ENCODE assay signal across 9 cellular contexts in the genomic region with DNA sequence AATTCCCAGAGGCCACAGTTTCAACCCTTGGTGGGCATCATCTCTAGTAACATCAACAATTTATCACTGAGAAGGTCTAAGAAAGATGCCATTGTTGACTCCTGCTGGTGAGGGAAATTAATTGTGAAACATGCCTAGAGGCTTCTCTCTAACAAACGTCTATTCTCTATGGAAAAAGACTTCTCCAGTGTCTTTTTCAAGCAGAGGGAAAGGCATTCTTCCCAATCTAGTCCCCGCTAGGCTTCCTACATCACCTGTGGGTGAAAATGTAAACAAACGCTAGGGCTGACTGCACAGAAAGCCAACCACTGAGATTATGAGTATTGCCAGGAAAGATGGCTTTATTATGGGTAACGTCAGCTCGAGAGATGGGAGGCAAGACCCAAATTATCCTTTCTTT.
"Had no signal": no experiment of that assay in that cellular context is flagged by ENCODE, and none has a peak within 500 bp of the region (broad histone marks: within the 10 kb centered on the region; RNA-seq: fewer than 3 reads in every experiment).

No MANE protein-coding gene starts in this region.

- DNase-seq: GM23248, GOT3, HFFc6, Karpas-422, KBM-7 had no signal

- H3K9me3 Mint-ChIP-seq: HFFc6 had no signal

- H3K27ac ChIP-seq: GM23248, HL-60, KMS-11 had no signal

- H3K4me1 Mint-ChIP-seq: IgD-negative memory B cell had no signal

- H3K27me3 Mint-ChIP-seq: IgD-negative memory B cell had no signal

- H3K36me3 Mint-ChIP-seq: IgD-negative memory B cell had no signal

- H3K9ac ChIP-seq: GM23248, KMS-11 had no signal

- H3K4me1 ChIP-seq: HAP-1 had no signal

- H2AFZ ChIP-seq: GM23248 had no signal

- H3K4me3 ChIP-seq: GM23248, HAP-1 had no signal

- H3K4me3 Mint-ChIP-seq: HFFc6, IgD-negative memory B cell had no signal

- H3K27ac Mint-ChIP-seq: HFFc6 had no signal

- H3K9me3 ChIP-seq: HAP-1 had no signal

- H3K36me3 ChIP-seq: HAP-1 had no signal

- H3K4me2 ChIP-seq: KMS-11 had no signal
